ENCODE assay signal across 8 cellular contexts in the genomic region with DNA sequence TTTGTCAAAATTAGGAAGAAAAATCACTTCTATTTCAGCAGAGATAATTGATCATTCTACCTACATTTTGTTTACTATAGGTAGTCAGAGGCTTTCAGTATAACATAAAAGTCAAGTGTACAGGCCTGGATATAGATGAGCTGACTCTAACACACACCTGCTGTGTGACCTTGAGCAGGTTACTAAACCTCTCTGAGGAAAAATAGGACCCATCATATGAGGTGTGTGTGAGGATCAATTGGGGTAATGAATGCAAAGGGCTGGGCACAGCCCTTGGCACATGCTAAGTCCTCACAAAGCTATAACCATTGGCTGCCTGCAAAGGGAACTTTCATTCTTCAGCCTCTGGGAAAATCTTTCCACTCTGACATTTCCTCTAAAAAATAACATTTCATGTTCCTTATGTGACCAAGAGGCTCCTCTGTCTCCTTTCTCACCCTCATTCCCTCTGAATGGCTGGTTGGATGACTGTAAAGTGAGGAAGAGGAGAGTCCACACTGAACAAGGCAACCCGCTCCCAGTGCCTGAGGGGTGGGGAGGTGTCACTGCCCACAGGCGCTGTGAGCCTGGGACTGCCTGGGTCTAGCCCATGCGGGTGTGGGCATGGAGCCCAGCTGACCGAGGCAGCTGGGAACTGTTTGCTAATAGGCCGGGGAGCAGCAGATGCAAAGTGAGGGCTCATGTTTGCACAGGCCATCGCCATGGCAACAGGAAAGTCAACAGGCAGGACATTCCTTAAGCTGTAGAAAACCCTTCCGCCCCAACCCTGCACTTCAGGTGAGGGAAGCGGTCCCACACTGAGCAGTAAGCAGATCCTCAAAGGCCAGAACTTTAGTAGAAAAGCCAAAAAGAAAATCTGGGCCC. TPM values are rescaled to one million over a fixed set of nuclear protein-coding genes. Genes with fewer than 3 reads are reported as not detected.
A peak's percentile ranks its signal among the peaks of the same experiment; 100 is the strongest.
DNase-seq lines count a peak whose midpoint lies in the region; ATAC-seq and TF ChIP-seq lines count a peak whose summit lies in the region.

No MANE protein-coding gene starts in this region.

- ATAC-seq in GM18498 (IDR thresholded peaks at IDR 0.05; ENCODE audit: unreplicated experiment), result no peak
- no peak for ATAC-seq in HG02571 (IDR thresholded peaks at IDR 0.05; ENCODE audit: unreplicated experiment)
- no peak for ATAC-seq in GM18907 (IDR thresholded peaks at IDR 0.05; ENCODE audit: unreplicated experiment)

- intact Hi-C loops in head of caudate nucleus (cut with DNase I), result no loop called here
- intact Hi-C loops in ovary (cut with DNase I), result no loop called here

- H3K27ac ChIP-seq in C4-2B (peak overlapping the region; percentile 60), VCaP (peak overlapping the region; percentile 83), ovary (peak overlapping the region in 1 of 2 donors; percentile 57)

- no peaks in the 10 kb centered on the region for H3K36me3 ChIP-seq in ovary

- H3K27me3 ChIP-seq in ovary, result no peaks in the 10 kb centered on the region

- no peak overlapping the region for H3K4me3 ChIP-seq in ovary

- TF ChIP-seq POLR2A in ovary (IDR thresholded peaks at IDR 0.05), result peak; percentile 46

- WGBS in ovary, 3 donors, result 9 to 17% (median 11%) methylated on average over 8 of the region's 8 CpGs

- no peak for TF ChIP-seq CTCF in C4-2B (conservative IDR thresholded peaks at IDR 0.05)
- no peak for TF ChIP-seq CTCF in VCaP (conservative IDR thresholded peaks at IDR 0.05)
- TF ChIP-seq CTCF in ovary (IDR thresholded peaks at IDR 0.05), result no peak

- TF ChIP-seq EP300 in ovary (IDR thresholded peaks at IDR 0.05), result peak; percentile 40

- DNase-seq in NCI-H1417 treated with DMSO at 0.1 percent for 48 hours (lab: John Stamatoyannopoulos, UW) (peak; percentile 12), head of caudate nucleus (peak in 36 of 42 donors; percentile 11 to 80 (median 50)), ovary (peak; percentile 87 to 95 (median 93))

- no peaks in the 10 kb centered on the region for H3K9me3 ChIP-seq in ovary

- H3K4me1 ChIP-seq in ovary (ENCODE audit: insufficient read depth), result peaks cover 7% of the 10 kb centered on the region

RNA-seq across cellular contexts. Expression of gene MYOF, which starts 36.8 kb away (rescaled TPM):
- 10 to 100 TPM; 14.9 to 78.4 (median 45.7) TPM for total RNA-seq in ovary
- polyA plus RNA-seq in ovary, result 10 to 100 TPM in 1 of 2 donors, 1 to 10 TPM in 1; 7.9 to 89.0 TPM

RNA-seq across cellular contexts. Expression of gene CEP55, which starts 51.1 kb away (rescaled TPM):
- total RNA-seq in ovary, result 1 to 10 TPM in 1 of 7 donors, under 1 TPM in 4, not detected in 2; 0.12 to 2.0 (median 0.33) TPM
- polyA plus RNA-seq in ovary, result 1 to 10 TPM in 1 of 2 donors, under 1 TPM in 1; 0.29 to 1.3 TPM

Comparison
In these comparisons a context has a peak if more than half of its experiments do, and no peak if none do; other contexts are left out.
1. DNase-seq: peak in every context shown above with its lines; median percentile 93 in ovary; 50 in head of caudate nucleus; 12 in NCI-H1417 treated with DMSO at 0.1 percent for 48 hours.